ENCODE assay signal across 11 cellular contexts in genomic region chr5:173920024-173920753, GRCh38. TPM values are rescaled to one million over a fixed set of nuclear protein-coding genes. Genes with fewer than 3 reads are reported as not detected.
A peak's percentile ranks its signal among the peaks of the same experiment; 100 is the strongest.
DNase-seq lines count a peak whose midpoint lies in the region; ATAC-seq, FAIRE-seq and TF ChIP-seq lines count a peak whose summit lies in the region.
"Had no signal": no experiment of that assay in that cellular context is flagged by ENCODE, and none has a peak within 500 bp of the region (broad histone marks: within the 10 kb centered on the region; RNA-seq: fewer than 3 reads in every experiment).

No MANE protein-coding gene starts in this region.

- H3K4me2 ChIP-seq in HepG2 (ENCODE audit: low read depth, low read length) (no peak overlapping the region), mammary epithelial cell (ENCODE audit: insufficient read depth, low read depth, low read length) (peak overlapping the region; percentile 86), mesenchymal stem cell (ENCODE audit: low read length, poor library complexity, severe bottlenecking) (no peak overlapping the region)

- TF ChIP-seq POLR2A in right lobe of liver (IDR thresholded peaks at IDR 0.05) (no peak), HepG2 (IDR thresholded peaks at IDR 0.05; ENCODE audit: insufficient read depth in 1 of 2, low read depth in 2 of 2, low read length in 2 of 2) (no peak)

- no peak overlapping the region for H4K8ac ChIP-seq in mesenchymal stem cell (ENCODE audit: low read length)

- DNase-seq in right lobe of liver (no peak), HepG2 (ENCODE audit: low spot score) (no peak), mammary epithelial cell (no peak), mesenchymal stem cell (no peak), T-helper 17 cell (no peak), RPMI8226 (no peak), GM13977 (ENCODE audit: low spot score) (no peak)
- DNase-seq: activated T-cell treated with anti-CD3 and anti-CD28 coated beads for 4 hours; CD4-positive, CD25-positive, alpha-beta regulatory T cell; Karpas-422 had no signal

- H2BK12ac ChIP-seq in mesenchymal stem cell (ENCODE audit: low read length in 2 of 2) = no peak overlapping the region

- no peaks in the 10 kb centered on the region for H3K36me3 Mint-ChIP-seq in T-helper 17 cell (ENCODE audit: low read depth)

- POLR2A ChIA-PET in HepG2 (lab: Yijun Ruan, JAX) = no interaction called here

- intact Hi-C loops in right lobe of liver (cut with DNase I) = no loop called here
- intact Hi-C loops in HepG2 (cut with micrococcal nuclease; ENCODE audit: unreplicated experiment) = no loop called here
- intact Hi-C loops in mammary epithelial cell (cut with micrococcal nuclease) = no loop called here

- no peaks in the 10 kb centered on the region for H4K20me1 ChIP-seq in HepG2 (ENCODE audit: insufficient read depth, low read length)
- H4K20me1 ChIP-seq in mammary epithelial cell (ENCODE audit: insufficient read depth, low read length) = no peaks in the 10 kb centered on the region

- H2BK120ac ChIP-seq in mesenchymal stem cell (ENCODE audit: low read depth, low read length) = no peak overlapping the region

- H3K18ac ChIP-seq in mesenchymal stem cell (ENCODE audit: low read depth in 1 of 2, low read length in 2 of 2) = no peak overlapping the region

- no peak overlapping the region for H3K4me3 Mint-ChIP-seq in T-helper 17 cell

- peak in 1 of 4 donors; percentile 10 for TF ChIP-seq CTCF in right lobe of liver (IDR thresholded peaks at IDR 0.05)
- no peak for TF ChIP-seq CTCF in HepG2 (CRISPR knock-in tag; IDR thresholded peaks at IDR 0.05)
- TF ChIP-seq CTCF in mammary epithelial cell (conservative IDR thresholded peaks at IDR 0.05 in 1 of 2, IDR thresholded peaks at IDR 0.05 in 1 of 2; ENCODE audit: extremely low read depth in 1 of 2, insufficient read depth in 1 of 2, low read depth in 1 of 2, low read length in 2 of 2) = no peak
- TF ChIP-seq CTCF in GM13977 (IDR thresholded peaks at IDR 0.05; ENCODE audit: extremely low read depth, insufficient read depth, missing control alignments) = no peak

- no peak overlapping the region for H3K23ac ChIP-seq in mesenchymal stem cell (ENCODE audit: low read length in 2 of 2)

- H2BK15ac ChIP-seq in mesenchymal stem cell (ENCODE audit: low read depth, poor library complexity, severe bottlenecking) = no peak overlapping the region

- no peak overlapping the region for H2AK5ac ChIP-seq in mesenchymal stem cell (ENCODE audit: low read length, severe bottlenecking)

- no peak overlapping the region for H3K9ac ChIP-seq in HepG2 (ENCODE audit: insufficient read depth, low read depth, low read length)
- H3K9ac ChIP-seq in mammary epithelial cell (ENCODE audit: insufficient read depth, low read length) = peak overlapping the region; percentile 27
- peak overlapping the region; percentile 97 for H3K9ac ChIP-seq in mesenchymal stem cell (ENCODE audit: low read length)

- H3K79me2 ChIP-seq in HepG2 (ENCODE audit: insufficient read depth, low read length) (peaks cover 26% of the 10 kb centered on the region), mammary epithelial cell (ENCODE audit: insufficient read depth, low read length) (peaks cover 31% of the 10 kb centered on the region)

- no peak overlapping the region for H3K4ac ChIP-seq in mesenchymal stem cell (ENCODE audit: low read depth in 1 of 2, low read length in 2 of 2)

- no peaks in the 10 kb centered on the region for H3K27me3 Mint-ChIP-seq in T-helper 17 cell
- H3K27me3 Mint-ChIP-seq: CD4-positive, CD25-positive, alpha-beta regulatory T cell had no signal

- in situ Hi-C loops in HepG2 (cut with HindIII; ENCODE audit: extremely low pct_ligation_motif_present, low pct_unique_long_range_greater_than_20kb) (no loop called here), mammary epithelial cell (cut with MboI; ENCODE audit: low sequenced_read_pairs in 2 of 2) (no loop called here), GM13977 (cut with MboI; ENCODE audit: low pct_unique_long_range_greater_than_20kb, low sequenced_read_pairs, unreplicated experiment) (no loop called here)

- H3K4me1 ChIP-seq in right lobe of liver (peaks cover 0 to 41% (median under 1%) of the 10 kb centered on the region in 4 donors), HepG2 (ENCODE audit: insufficient read depth, low read length) (peaks cover 60% of the 10 kb centered on the region), mammary epithelial cell (ENCODE audit: insufficient read depth, low read length) (peaks cover 16% of the 10 kb centered on the region), mesenchymal stem cell (ENCODE audit: control insufficient read depth, insufficient read depth, low read depth, low read length) (peaks cover 6% of the 10 kb centered on the region)

- no peak overlapping the region for H4K91ac ChIP-seq in mesenchymal stem cell (ENCODE audit: low read length)

- dilution Hi-C loops in mammary epithelial cell (cut with HindIII; ENCODE audit: low sequenced_read_pairs) = no loop called here

- H3K27ac ChIP-seq in right lobe of liver (peak overlapping the region; percentile 2 to 31 (median 19)), HepG2 (ENCODE audit: extremely low read length, insufficient read depth, low read length) (no peak overlapping the region), mammary epithelial cell (ENCODE audit: insufficient read depth, low read depth, low read length) (peak overlapping the region; percentile 97), mesenchymal stem cell (ENCODE audit: low read length, poor library complexity, severe bottlenecking) (no peak overlapping the region)

- FAIRE-seq in HepG2 (lab: Jason Lieb, UNC) = no peak

- H3K27me3 ChIP-seq in right lobe of liver = no peaks in the 10 kb centered on the region
- H3K27me3 ChIP-seq in HepG2 (ENCODE audit: control insufficient read depth in 1 of 2, insufficient read depth in 2 of 2, low read length in 2 of 2) = no peaks in the 10 kb centered on the region
- H3K27me3 ChIP-seq in mammary epithelial cell (ENCODE audit: insufficient read depth, low read length) = no peaks in the 10 kb centered on the region
- H3K27me3 ChIP-seq in mesenchymal stem cell (ENCODE audit: control insufficient read depth in 1 of 2, insufficient read depth in 1 of 2, low read length in 2 of 2) = no peaks in the 10 kb centered on the region

- TF ChIP-seq RAD21 in HepG2 (CRISPR knock-in tag; IDR thresholded peaks at IDR 0.05) = no peak

- H2AFZ ChIP-seq in HepG2 (ENCODE audit: low read length) = no peak overlapping the region
- no peak overlapping the region for H2AFZ ChIP-seq in mammary epithelial cell (ENCODE audit: low read depth, low read length)
- no peak overlapping the region for H2AFZ ChIP-seq in mesenchymal stem cell (ENCODE audit: low read depth, low read length)

- no peak overlapping the region for H3K4me3 ChIP-seq in right lobe of liver
- H3K4me3 ChIP-seq in HepG2 (replicated peaks in 1 of 3; ENCODE audit: insufficient read depth in 1 of 3, low read depth in 2 of 3, low read length in 3 of 3) = no peak overlapping the region
- peak overlapping the region in 1 of 3 experiments; percentile 75 for H3K4me3 ChIP-seq in mammary epithelial cell (replicated peaks in 1 of 3; ENCODE audit: insufficient read depth in 1 of 3, low read depth in 2 of 3, low read length in 3 of 3)
- no peak overlapping the region for H3K4me3 ChIP-seq in mesenchymal stem cell (ENCODE audit: insufficient read depth in 1 of 2, low read depth in 1 of 2, low read length in 2 of 2)

- H3K36me3 ChIP-seq in right lobe of liver (peaks cover 0 to 7% (median 3%) of the 10 kb centered on the region in 4 donors), HepG2 (replicated peaks in 1 of 2; ENCODE audit: control insufficient read depth in 1 of 2, insufficient read depth in 2 of 2, low read length in 2 of 2) (peaks cover 2 to 11% of the 10 kb centered on the region in 2 experiments; a peak in 4 of 5 replicates), mammary epithelial cell (ENCODE audit: insufficient read depth, low read length) (no peaks in the 10 kb centered on the region), mesenchymal stem cell (ENCODE audit: control insufficient read depth in 1 of 2, insufficient read depth in 2 of 2, low read depth in 1 of 2, low read length in 2 of 2) (peaks cover 3 to 13% of the 10 kb centered on the region in 2 experiments)

- peaks cover 16% of the 10 kb centered on the region for H3K79me1 ChIP-seq in mesenchymal stem cell (replicated peaks; ENCODE audit: low read length, poor library complexity, severe bottlenecking)

- no peak overlapping the region for H2BK5ac ChIP-seq in mesenchymal stem cell (ENCODE audit: low read depth, low read length, poor library complexity, severe bottlenecking)

- TF ChIP-seq EP300 in HepG2 (IDR thresholded peaks at IDR 0.05; ENCODE audit: low read depth in 2 of 2, low read length in 2 of 2) (no peak), HepG2 (CRISPR knock-in tag; IDR thresholded peaks at IDR 0.05; ENCODE audit: borderline replicate concordance) (no peak)

- BruUV-seq in HepG2 (replicated peaks; lab: Mats Ljungman, UMichigan) (no TSS peak), mammary epithelial cell (replicated peaks; lab: Mats Ljungman, UMichigan) (no TSS peak)

- CTCF ChIA-PET in HepG2 (lab: Yijun Ruan, JAX; ENCODE audit: low intra/inter-chr PET ratio, low total read pairs) = no interaction called here
- CTCF ChIA-PET in mammary epithelial cell (lab: Charles Lee; ENCODE audit: low non-redundant PET) = no interaction called here

- H3K14ac ChIP-seq in mesenchymal stem cell (ENCODE audit: low read length in 2 of 2) = no peak overlapping the region

- ATAC-seq in right lobe of liver = no peak
- no peak for ATAC-seq in HepG2
- ATAC-seq in T-helper 17 cell = no peak
- no peak for ATAC-seq in GM21423 (IDR thresholded peaks at IDR 0.05; ENCODE audit: unreplicated experiment)

- WGBS in right lobe of liver (ENCODE audit: insufficient coverage, low coverage, low lambda C conversion rate, missing lambda C conversion rate) = 65% methylated on average over 3 of the region's 3 CpGs
- WGBS in HepG2 (ENCODE audit: low lambda C conversion rate) = 96% methylated on average over 3 of the region's 3 CpGs
- 100% methylated on average over 3 of the region's 3 CpGs for WGBS in mammary epithelial cell (ENCODE audit: low coverage, missing lambda C conversion rate)
- 97% methylated on average over 2 of the region's 3 CpGs for WGBS in mesenchymal stem cell

- no peak overlapping the region for H3K27ac Mint-ChIP-seq in T-helper 17 cell

- no peaks in the 10 kb centered on the region for H3K9me3 ChIP-seq in right lobe of liver
- no peaks in the 10 kb centered on the region for H3K9me3 ChIP-seq in HepG2 (ENCODE audit: low read length)
- H3K9me3 ChIP-seq in mammary epithelial cell (replicated peaks; ENCODE audit: insufficient read depth, low read length) = no peaks in the 10 kb centered on the region
- no peaks in the 10 kb centered on the region for H3K9me3 ChIP-seq in mesenchymal stem cell (ENCODE audit: control insufficient read depth, low read length)
- no peaks in the 10 kb centered on the region for H3K9me3 ChIP-seq in T-helper 17 cell (ENCODE audit: control insufficient read depth, low read length, poor library complexity, severe bottlenecking)

- peaks cover 18% of the 10 kb centered on the region for H3K4me1 Mint-ChIP-seq in T-helper 17 cell

RNA-seq across cellular contexts. Expression of gene CPEB4, which starts 32.0 kb away (rescaled TPM):
- total RNA-seq in right lobe of liver (10 to 100 TPM; 27.3 to 49.9 (median 40.0) TPM), HepG2 (2016; rRNA removed; fragmentation: Illumina TruSeq; extraction: Trizol) (7.7 and 8.3 TPM in 2 replicates), mammary epithelial cell (10 to 100 TPM; 29.1 to 44.5 TPM), T-helper 17 cell (10 to 100 TPM; 25.3 to 33.3 TPM)
- total RNA-seq in HepG2 (2016; cell fraction: cytosol; rRNA removed; fragmentation: Illumina TruSeq; extraction: Trizol; ENCODE audit: low read depth) = 1.8 and 3.2 TPM in 2 replicates
- total RNA-seq in HepG2 (2016; cell fraction: insoluble cytoplasmic fraction; rRNA removed; fragmentation: Illumina TruSeq; extraction: Trizol) = 8.3 and 11.9 TPM in 2 replicates
- total RNA-seq in HepG2 (2016; cell fraction: membrane; rRNA removed; fragmentation: Illumina TruSeq; extraction: Trizol) = 3.4 and 3.7 TPM in 2 replicates
- 13.4 and 15.2 TPM in 2 replicates for total RNA-seq in HepG2 (2016; cell fraction: nucleus; rRNA removed; fragmentation: Illumina TruSeq; extraction: Trizol)
- polyA plus RNA-seq in HepG2 (2011; rRNA removed) (25.0 and 26.7 TPM in 2 replicates), mammary epithelial cell (12.0 TPM)
- 15.9 and 21.3 TPM in 2 replicates for polyA plus RNA-seq in HepG2 (2011; cell fraction: cytosol; rRNA removed)
- polyA plus RNA-seq in HepG2 (2011; cell fraction: nucleus; rRNA removed) = 38.4 and 39.5 TPM in 2 replicates
- polyA plus RNA-seq in HepG2 (2012) = 21.1 and 22.8 TPM in 2 replicates
- 0.06 and 0.08 TPM in 2 replicates for polyA plus RNA-seq in HepG2 (2016; cell fraction: cytosol; fragmentation: Illumina TruSeq; extraction: Trizol; ENCODE audit: low read depth)
- polyA plus RNA-seq in HepG2 (2016; cell fraction: insoluble cytoplasmic fraction; fragmentation: Illumina TruSeq; extraction: Trizol; ENCODE audit: low read depth) = 5.3 and 5.4 TPM in 2 replicates
- polyA plus RNA-seq in HepG2 (2016; cell fraction: membrane; fragmentation: Illumina TruSeq; extraction: Trizol; ENCODE audit: low read depth) = 0.40 and 0.56 TPM in 2 replicates
- polyA plus RNA-seq in HepG2 (2016; cell fraction: nucleus; fragmentation: Illumina TruSeq; extraction: Trizol; ENCODE audit: insufficient read depth, low read depth) = 8.8 and 10.3 TPM in 2 replicates
- polyA minus RNA-seq in HepG2 (2011; rRNA and poly(A)+ RNA removed; ENCODE audit: low replicate concordance) = 100 and 104 TPM in 2 replicates
- polyA minus RNA-seq in HepG2 (2011; cell fraction: cytosol; rRNA and poly(A)+ RNA removed) = 49.4 and 55.2 TPM in 2 replicates
- 151 and 216 TPM in 2 replicates for polyA minus RNA-seq in HepG2 (2011; cell fraction: nucleus; rRNA and poly(A)+ RNA removed)
- polyA minus RNA-seq in mammary epithelial cell = 9.6 TPM
- polyA plus RNA-seq in mesenchymal stem cell (2013, experiment 1 of 2) = 12.8 TPM
- 12.4 TPM for polyA plus RNA-seq in mesenchymal stem cell (2013, experiment 2 of 2)

Comparison
In these comparisons a context has a peak if more than half of its experiments do, and no peak if none do; other contexts are left out.
1. H3K27ac ChIP-seq: peak in right lobe of liver (3 of 3) and mammary epithelial cell (single experiment); none in HepG2 (single experiment) and mesenchymal stem cell (single experiment).